In the genomic region with DNA sequence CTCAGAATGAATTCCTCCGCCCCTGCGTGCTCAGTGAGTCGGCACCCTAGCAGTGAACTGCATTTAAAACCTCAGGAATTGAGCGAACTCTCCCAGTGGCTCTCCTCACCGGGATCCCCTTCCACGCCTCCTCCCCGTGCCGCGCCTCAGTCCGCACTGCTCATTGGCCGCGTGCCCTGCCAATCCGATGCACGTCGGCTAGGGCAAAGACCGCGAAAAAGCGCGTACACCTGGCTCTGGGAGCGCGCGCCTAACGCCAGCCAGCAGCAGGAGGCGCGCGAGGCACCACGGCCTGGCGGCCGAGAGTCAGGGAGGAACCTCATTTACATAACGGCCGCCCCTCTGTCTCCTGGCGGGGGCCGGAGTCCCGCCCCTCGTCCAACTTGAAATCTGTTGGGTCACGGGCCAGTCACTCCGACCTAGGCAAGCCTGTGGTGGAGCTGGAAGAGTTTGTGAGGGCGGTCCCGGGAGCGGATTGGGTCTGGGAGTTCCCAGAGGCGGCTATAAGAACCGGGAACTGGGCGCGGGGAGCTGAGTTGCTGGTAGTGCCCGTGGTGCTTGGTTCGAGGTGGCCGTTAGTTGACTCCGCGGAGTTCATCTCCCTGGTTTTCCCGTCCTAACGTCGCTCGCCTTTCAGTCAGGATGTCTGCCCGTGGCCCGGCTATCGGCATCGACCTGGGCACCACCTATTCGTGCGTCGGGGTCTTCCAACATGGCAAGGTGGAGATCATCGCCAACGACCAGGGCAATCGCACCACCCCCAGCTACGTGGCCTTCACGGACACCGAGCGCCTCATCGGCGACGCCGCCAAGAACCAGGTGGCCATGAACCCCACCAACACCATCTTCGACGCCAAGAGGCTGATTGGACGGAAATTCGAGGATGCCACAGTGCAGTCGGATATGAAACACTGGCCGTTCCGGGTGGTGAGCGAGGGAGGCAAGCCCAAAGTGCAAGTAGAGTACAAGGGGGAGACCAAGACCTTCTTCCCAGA, we compare ENCODE assay signal across 8 cellular contexts. TPM values are rescaled to one million over a fixed set of nuclear protein-coding genes. Genes with fewer than 3 reads are reported as not detected.
DNase-seq lines count a peak whose midpoint lies in the region; ATAC-seq and TF ChIP-seq lines count a peak whose summit lies in the region.

A gene (plus strand): TSS at position 534 of the 995 bp plus-strand sequence. CDS start 109 bp downstream, at position 643.

- H3K9me3 ChIP-seq in CD8-positive, alpha-beta memory T cell (ENCODE audit: low read length): no peaks in the 10 kb centered on the region
- H3K9me3 ChIP-seq in Panc1 (ENCODE audit: control insufficient read depth, insufficient read depth, low read depth, low read length): no peaks in the 10 kb centered on the region
- peaks cover 0 to 11% (median 0%) of the 10 kb centered on the region in 3 experiments for H3K9me3 ChIP-seq in naive thymus-derived CD4-positive, alpha-beta T cell (ENCODE audit: control insufficient read depth in 2 of 3, low read length in 3 of 3)

- H3K4me1 Mint-ChIP-seq in CD8-positive, alpha-beta memory T cell: peaks cover 26 to 39% (median 37%) of the 10 kb centered on the region in 3 donors
- peaks cover 12% of the 10 kb centered on the region for H3K4me1 Mint-ChIP-seq in activated T-helper 17 cell treated with anti-CD3 and anti-CD28 coated beads, Interleukin-2, amount 50 U/mL, for 72 hours
- peaks cover 21 to 44% (median 34%) of the 10 kb centered on the region in 7 donors for H3K4me1 Mint-ChIP-seq in naive thymus-derived CD4-positive, alpha-beta T cell
- H3K4me1 Mint-ChIP-seq in stimulated activated naive B cell treated with anti-CD40 and anti-IgM and Interleukin-4, amounts not matched to agents 10 μg/mL and 1 μg/mL and 100 μg/mL, for 72 hours: peaks cover 22 to 31% of the 10 kb centered on the region in 2 donors

- H3K4me3 Mint-ChIP-seq in CD8-positive, alpha-beta memory T cell: peak within 1 kb of the TSS; percentile 92 to 99 (median 95)
- peak within 1 kb of the TSS; percentile 89 for H3K4me3 Mint-ChIP-seq in activated T-helper 17 cell treated with anti-CD3 and anti-CD28 coated beads, Interleukin-2, amount 50 U/mL, for 72 hours
- peak within 1 kb of the TSS; percentile 87 to 98 (median 94) for H3K4me3 Mint-ChIP-seq in naive thymus-derived CD4-positive, alpha-beta T cell
- H3K4me3 Mint-ChIP-seq in stimulated activated naive B cell treated with anti-CD40 and anti-IgM and Interleukin-4, amounts not matched to agents 10 μg/mL and 1 μg/mL and 100 μg/mL, for 72 hours: peak within 1 kb of the TSS; percentile 84 to 92

- H3K27me3 ChIP-seq in CD8-positive, alpha-beta memory T cell (ENCODE audit: insufficient read depth, low read length, poor library complexity, severe bottlenecking): no peaks in the 10 kb centered on the region
- no peaks in the 10 kb centered on the region for H3K27me3 ChIP-seq in Panc1 (ENCODE audit: control insufficient read depth, insufficient read depth, low read length)
- no peaks in the 10 kb centered on the region for H3K27me3 ChIP-seq in naive thymus-derived CD4-positive, alpha-beta T cell (ENCODE audit: control insufficient read depth in 2 of 2, insufficient read depth in 2 of 2, low read length in 2 of 2)

- intact Hi-C loops in Panc1 (cut with micrococcal nuclease; ENCODE audit: unreplicated experiment): loop anchor here (10.0 kb wide), 1 partner anchor 94 kb away; no protein-coding TSS in a partner anchor
- intact Hi-C loops in naive thymus-derived CD4-positive, alpha-beta T cell (cut with micrococcal nuclease): loop anchor here (1.0 to 10.0 kb wide), 17 partner anchors 8 to 1967 kb away; a partner anchor contains a TSS

- no peak within 1 kb of the TSS for H3K27ac ChIP-seq in CD8-positive, alpha-beta memory T cell (ENCODE audit: low read depth, low read length)
- H3K27ac ChIP-seq in Panc1 (ENCODE audit: low read length): peak within 1 kb of the TSS; percentile 89
- H3K27ac ChIP-seq in naive thymus-derived CD4-positive, alpha-beta T cell (ENCODE audit: low read depth, low read length): peak within 1 kb of the TSS; percentile 53

- peaks cover 18% of the 10 kb centered on the region for H3K4me1 ChIP-seq in CD8-positive, alpha-beta memory T cell (ENCODE audit: insufficient read depth, low read length)
- no peaks in the 10 kb centered on the region; the same call in 1 of the 2 replicates for H3K4me1 ChIP-seq in Panc1 (ENCODE audit: control insufficient read depth, insufficient read depth, low read length)
- H3K4me1 ChIP-seq in naive thymus-derived CD4-positive, alpha-beta T cell (ENCODE audit: control insufficient read depth in 2 of 2, insufficient read depth in 2 of 2, low read length in 2 of 2): peaks cover 4 to 9% of the 10 kb centered on the region in 2 donors

- TF ChIP-seq CTCF in Panc1 (IDR thresholded peaks at IDR 0.05): peak; percentile 84
- peak; percentile 61 for TF ChIP-seq CTCF in fibroblast of mammary gland (conservative IDR thresholded peaks at IDR 0.05; ENCODE audit: control insufficient read depth, insufficient read depth, low read depth, low read length)

- POLR2A ChIA-PET in CD8-positive, alpha-beta memory T cell (lab: Charles Lee): interaction anchor here (0.6 to 1.6 kb wide), 6 partner anchors 35 to 1193 kb away, joined by 3 to 4 read pairs (median 3); a partner anchor contains a TSS
- POLR2A ChIA-PET in Panc1 (lab: Charles Lee): interaction anchor here (0.6 kb wide), 3 partner anchors 30 to 102 kb away, joined by 3 to 15 read pairs (median 9); no protein-coding TSS in a partner anchor
- POLR2A ChIA-PET in naive thymus-derived CD4-positive, alpha-beta T cell (lab: Charles Lee): interaction anchor here (0.6 to 2.0 kb wide), 7 partner anchors 10 to 96 kb away, joined by 3 to 18 read pairs (median 3); a partner anchor contains a TSS

- H3K36me3 Mint-ChIP-seq in CD8-positive, alpha-beta memory T cell: peaks cover 0 to 6% (median 0%) of the 10 kb centered on the region in 3 donors
- H3K36me3 Mint-ChIP-seq in activated T-helper 17 cell treated with anti-CD3 and anti-CD28 coated beads, Interleukin-2, amount 50 U/mL, for 72 hours (ENCODE audit: low read depth): peaks cover 9% of the 10 kb centered on the region
- H3K36me3 Mint-ChIP-seq in naive thymus-derived CD4-positive, alpha-beta T cell: peaks cover 0 to 11% (median 0%) of the 10 kb centered on the region in 5 donors
- peaks cover 6 to 19% of the 10 kb centered on the region in 2 donors for H3K36me3 Mint-ChIP-seq in stimulated activated naive B cell treated with anti-CD40 and anti-IgM and Interleukin-4, amounts not matched to agents 10 μg/mL and 1 μg/mL and 100 μg/mL, for 72 hours

- H3K9me3 Mint-ChIP-seq in CD8-positive, alpha-beta memory T cell: peaks cover 0 to 6% (median 3%) of the 10 kb centered on the region in 5 donors
- H3K9me3 Mint-ChIP-seq in activated T-helper 17 cell treated with anti-CD3 and anti-CD28 coated beads, Interleukin-2, amount 50 U/mL, for 72 hours: no peaks in the 10 kb centered on the region
- peaks cover 0 to 17% (median 2%) of the 10 kb centered on the region in 11 donors for H3K9me3 Mint-ChIP-seq in naive thymus-derived CD4-positive, alpha-beta T cell
- peaks cover 0 to 11% of the 10 kb centered on the region in 2 donors for H3K9me3 Mint-ChIP-seq in stimulated activated naive B cell treated with anti-CD40 and anti-IgM and Interleukin-4, amounts not matched to agents 10 μg/mL and 1 μg/mL and 100 μg/mL, for 72 hours

- CTCF ChIA-PET in CD8-positive, alpha-beta memory T cell (lab: Charles Lee): interaction anchor here (0.9 to 2.0 kb wide), 16 partner anchors 8 to 197 kb away, joined by 3 to 17 read pairs (median 6); a partner anchor contains a TSS
- CTCF ChIA-PET in Panc1 (lab: Charles Lee): no interaction called here
- CTCF ChIA-PET in naive thymus-derived CD4-positive, alpha-beta T cell (lab: Charles Lee): interaction anchor here (0.7 to 1.7 kb wide), 3 partner anchors 13 to 137 kb away, joined by 3 to 6 read pairs (median 3); no protein-coding TSS in a partner anchor

- peak within 1 kb of the TSS; percentile 59 to 94 (median 87) for H3K27ac Mint-ChIP-seq in CD8-positive, alpha-beta memory T cell
- H3K27ac Mint-ChIP-seq in activated T-helper 17 cell treated with anti-CD3 and anti-CD28 coated beads, Interleukin-2, amount 50 U/mL, for 72 hours: peak within 1 kb of the TSS; percentile 87
- H3K27ac Mint-ChIP-seq in naive thymus-derived CD4-positive, alpha-beta T cell: peak within 1 kb of the TSS; percentile 61 to 95 (median 81)
- peak within 1 kb of the TSS; percentile 95 for H3K27ac Mint-ChIP-seq in stimulated activated naive B cell treated with anti-CD40 and anti-IgM and Interleukin-4, amounts not matched to agents 10 μg/mL and 1 μg/mL and 100 μg/mL, for 72 hours

- BruUV-seq in Panc1 (replicated peaks; lab: Mats Ljungman, UMichigan): TSS peak; percentile 62

- peaks cover 0 to 6% of the 10 kb centered on the region in 2 donors for H3K27me3 Mint-ChIP-seq in CD8-positive, alpha-beta memory T cell
- peaks cover 4% of the 10 kb centered on the region for H3K27me3 Mint-ChIP-seq in activated T-helper 17 cell treated with anti-CD3 and anti-CD28 coated beads, Interleukin-2, amount 50 U/mL, for 72 hours
- peaks cover 0 to 54% (median 3%) of the 10 kb centered on the region in 5 donors for H3K27me3 Mint-ChIP-seq in naive thymus-derived CD4-positive, alpha-beta T cell
- H3K27me3 Mint-ChIP-seq in stimulated activated naive B cell treated with anti-CD40 and anti-IgM and Interleukin-4, amounts not matched to agents 10 μg/mL and 1 μg/mL and 100 μg/mL, for 72 hours: peaks cover 22 to 27% of the 10 kb centered on the region in 2 donors

- peak within 1 kb of the TSS; percentile 92 for H3K4me3 ChIP-seq in CD8-positive, alpha-beta memory T cell (ENCODE audit: low read length)
- H3K4me3 ChIP-seq in Panc1 (ENCODE audit: low read depth in 2 of 2, low read length in 2 of 2) (peak within 1 kb of the TSS; percentile 50 to 58), fibroblast of mammary gland (ENCODE audit: control insufficient read depth, low read depth, low read length) (peak within 1 kb of the TSS; percentile 58)
- peak within 1 kb of the TSS; percentile 90 for H3K4me3 ChIP-seq in naive thymus-derived CD4-positive, alpha-beta T cell (ENCODE audit: low read length)

- DNase-seq in CD8-positive, alpha-beta memory T cell: peak; percentile 89 to 94 (median 90)
- DNase-seq in HUDEP-2 (lab: John Stamatoyannopoulos, UW; ENCODE audit: unreplicated experiment in 76 of 76): peak; percentile 45 to 100 (median 98)
- DNase-seq in Panc1 (ENCODE audit: low read depth, low spot score): peak; percentile 69
- DNase-seq in fibroblast of mammary gland (ENCODE audit: low read depth): peak; percentile 98
- peak; percentile 87 to 94 (median 91) for DNase-seq in naive thymus-derived CD4-positive, alpha-beta T cell
- DNase-seq in stimulated activated naive B cell treated with anti-CD40 and anti-IgM and Interleukin-4, amounts not matched to agents 10 μg/mL and 1 μg/mL and 100 μg/mL, for 72 hours: peak; percentile 98

- H3K36me3 ChIP-seq in CD8-positive, alpha-beta memory T cell (ENCODE audit: insufficient read depth, low read length): no peaks in the 10 kb centered on the region
- H3K36me3 ChIP-seq in Panc1 (ENCODE audit: control insufficient read depth, insufficient read depth, low read length): no peaks in the 10 kb centered on the region
- peaks cover 0 to 4% (median 0%) of the 10 kb centered on the region in 3 experiments for H3K36me3 ChIP-seq in naive thymus-derived CD4-positive, alpha-beta T cell (ENCODE audit: control insufficient read depth in 2 of 3, insufficient read depth in 3 of 3, low read length in 3 of 3)

- peak; percentile 93 for ATAC-seq in GM21367 (IDR thresholded peaks at IDR 0.05; ENCODE audit: unreplicated experiment)
- ATAC-seq in Panc1: peak; percentile 96
- ATAC-seq in activated T-helper 17 cell treated with anti-CD3 and anti-CD28 coated beads, Interleukin-2, amount 50 U/mL, for 72 hours (replicated peaks): peak; percentile 95
- peak; percentile 94 for ATAC-seq in naive thymus-derived CD4-positive, alpha-beta T cell
- ATAC-seq in stimulated activated naive B cell treated with anti-CD40 and anti-IgM and Interleukin-4, amounts not matched to agents 10 μg/mL and 1 μg/mL and 100 μg/mL, for 72 hours (replicated peaks): peak; percentile 95 to 97

- in situ Hi-C loops in Panc1 (cut with HindIII; ENCODE audit: low pct_unique_long_range_greater_than_20kb, low sequenced_read_pairs): no loop called here

RNA-seq across cellular contexts. Expression of the gene that starts here (rescaled TPM):
- 1 to 10 TPM; 1.9 TPM for total RNA-seq in CD8-positive, alpha-beta memory T cell
- polyA plus RNA-seq in CD8-positive, alpha-beta memory T cell: 0.87 TPM
- 7.7 TPM for total RNA-seq in Panc1 (2021; ENCODE audit: unreplicated experiment)
- polyA plus RNA-seq in Panc1 (2012; ENCODE audit: insufficient read length): 25.5 TPM
- total RNA-seq in activated T-helper 17 cell treated with anti-CD3 and anti-CD28 coated beads, Interleukin-2, amount 50 U/mL, for 72 hours: 1 to 10 TPM; 6.5 to 7.4 TPM
- total RNA-seq in naive thymus-derived CD4-positive, alpha-beta T cell: 1 to 10 TPM in 1 of 5 experiments, under 1 TPM in 4; 0.32 to 2.5 (median 0.76) TPM
- polyA plus RNA-seq in naive thymus-derived CD4-positive, alpha-beta T cell: under 1 TPM; 0.21 to 0.99 TPM
